ENCODE assay signal across 8 cellular contexts in genomic region chr6:40999498-41000070, GRCh38. TPM values are rescaled to one million over a fixed set of nuclear protein-coding genes. Genes with fewer than 3 reads are reported as not detected.
DNase-seq lines count a peak whose midpoint lies in the region; ATAC-seq, FAIRE-seq and TF ChIP-seq lines count a peak whose summit lies in the region.

No MANE protein-coding gene starts in this region.

- no peak overlapping the region for H3K4me2 ChIP-seq in fibroblast of lung (ENCODE audit: extremely low read depth, insufficient read depth, low read length)
- no peak overlapping the region for H3K4me2 ChIP-seq in PC-9

- H3K4me3 Mint-ChIP-seq in activated CD4-positive, alpha-beta T cell treated with anti-CD3 and anti-CD28 coated beads, Interleukin-2, amount 10 ng/mL, durations not matched to agents 7 days and 5 days, result no peak overlapping the region

- POLR2A ChIA-PET in PC-9 (lab: Charles Lee; ENCODE audit: unreplicated experiment), result no interaction called here
- POLR2A ChIA-PET in activated CD4-positive, alpha-beta T cell treated with anti-CD3 and anti-CD28 coated beads, Interleukin-2, amount 10 ng/mL, durations not matched to agents 7 days and 5 days (lab: Charles Lee), result no interaction called here

- H3K4me1 Mint-ChIP-seq in activated CD4-positive, alpha-beta T cell treated with anti-CD3 and anti-CD28 coated beads, Interleukin-2, amount 10 ng/mL, durations not matched to agents 7 days and 5 days, result no peaks in the 10 kb centered on the region

- ATAC-seq in pancreas (peak; percentile 30 to 64 (median 56)), GM18870 (IDR thresholded peaks at IDR 0.05; ENCODE audit: unreplicated experiment) (no peak)

- H3K27ac ChIP-seq in Peyer's patch (no peak overlapping the region), fibroblast of lung (ENCODE audit: insufficient read depth, low read length) (no peak overlapping the region), pancreas (peak overlapping the region; percentile 79 to 91 (median 89)), PC-9 (no peak overlapping the region)

- H3K4me1 ChIP-seq in Peyer's patch (peaks cover 0 to 19% (median 0%) of the 10 kb centered on the region in 4 donors), fibroblast of lung (ENCODE audit: control insufficient read depth, extremely low read depth, insufficient read depth, low read length) (peaks cover 5% of the 10 kb centered on the region), pancreas (peaks cover 47 to 61% (median 52%) of the 10 kb centered on the region in 3 donors), PC-9 (replicated peaks; ENCODE audit: insufficient read depth) (peaks cover 30% of the 10 kb centered on the region)

- H3K27me3 ChIP-seq in Peyer's patch (no peaks in the 10 kb centered on the region), fibroblast of lung (ENCODE audit: control insufficient read depth, insufficient read depth, low read length) (peaks cover 5% of the 10 kb centered on the region), pancreas (no peaks in the 10 kb centered on the region), PC-9 (ENCODE audit: insufficient read depth, low read depth) (peaks cover under 1% of the 10 kb centered on the region; the same call in 1 of the 2 replicates)

- intact Hi-C loops in pancreas (cut with DNase I) (no loop called here), PC-9 (cut with micrococcal nuclease; ENCODE audit: unreplicated experiment) (no loop called here)

- H4K20me1 ChIP-seq in fibroblast of lung (ENCODE audit: control insufficient read depth, extremely low read depth, insufficient read depth, low read length) (no peaks in the 10 kb centered on the region), PC-9 (ENCODE audit: insufficient read depth) (no peaks in the 10 kb centered on the region)

- H3K27me3 Mint-ChIP-seq in activated CD4-positive, alpha-beta T cell treated with anti-CD3 and anti-CD28 coated beads, Interleukin-2, amount 10 ng/mL, durations not matched to agents 7 days and 5 days, result peaks cover 41% of the 10 kb centered on the region

- no peak for TF ChIP-seq POLR2A in Peyer's patch (IDR thresholded peaks at IDR 0.05)

- no peaks in the 10 kb centered on the region for H3K9me3 Mint-ChIP-seq in activated CD4-positive, alpha-beta T cell treated with anti-CD3 and anti-CD28 coated beads, Interleukin-2, amount 10 ng/mL, durations not matched to agents 7 days and 5 days

- BruUV-seq in PC-9 (replicated peaks; lab: Mats Ljungman, UMichigan), result no TSS peak

- peak; percentile 38 for TF ChIP-seq CTCF in AG09319 (IDR thresholded peaks at IDR 0.05; ENCODE audit: low read depth, low read length)
- peak; percentile 44 for TF ChIP-seq CTCF in GM13976 (IDR thresholded peaks at IDR 0.05; ENCODE audit: borderline replicate concordance, control extremely low read depth, extremely low read depth, insufficient read depth, missing control alignments)
- TF ChIP-seq CTCF in Peyer's patch (IDR thresholded peaks at IDR 0.05), result peak in 2 of 6 experiments; percentile 18 to 22
- TF ChIP-seq CTCF in fibroblast of lung (conservative IDR thresholded peaks at IDR 0.05 in 1 of 2, IDR thresholded peaks at IDR 0.05 in 1 of 2; ENCODE audit: low read depth in 1 of 2, low read length in 2 of 2), result peak; percentile 33 to 48
- TF ChIP-seq CTCF in pancreas (IDR thresholded peaks at IDR 0.05), result peak in 2 of 4 donors; percentile 21 to 22
- TF ChIP-seq CTCF in PC-9 (conservative IDR thresholded peaks at IDR 0.05), result no peak

- in situ Hi-C loops in GM13976 (cut with MboI; ENCODE audit: low sequenced_read_pairs, unreplicated experiment), result no loop called here

- H3K9me3 ChIP-seq in Peyer's patch, result no peaks in the 10 kb centered on the region
- H3K9me3 ChIP-seq in fibroblast of lung (ENCODE audit: control insufficient read depth, insufficient read depth, low read depth, low read length), result no peaks in the 10 kb centered on the region
- H3K9me3 ChIP-seq in pancreas, result no peaks in the 10 kb centered on the region
- H3K9me3 ChIP-seq in PC-9 (ENCODE audit: insufficient read depth, low read depth), result no peaks in the 10 kb centered on the region

- no peak for FAIRE-seq in pancreas (lab: Jason Lieb, UNC)

- H3K36me3 ChIP-seq in Peyer's patch (no peaks in the 10 kb centered on the region), fibroblast of lung (ENCODE audit: control insufficient read depth, insufficient read depth, low read length) (no peaks in the 10 kb centered on the region), pancreas (no peaks in the 10 kb centered on the region), PC-9 (ENCODE audit: low read depth) (no peaks in the 10 kb centered on the region)

- no peaks in the 10 kb centered on the region for H3K79me2 ChIP-seq in fibroblast of lung (ENCODE audit: control insufficient read depth, insufficient read depth, low read length)
- H3K79me2 ChIP-seq in PC-9 (ENCODE audit: low read depth), result no peaks in the 10 kb centered on the region

- CTCF ChIA-PET in PC-9 (lab: Charles Lee), result interaction anchor here (1.1 kb wide), 2 partner anchors 43 to 88 kb away, joined by 3 to 5 read pairs; partner anchors contain the start of gene TSPO2
- CTCF ChIA-PET in activated CD4-positive, alpha-beta T cell treated with anti-CD3 and anti-CD28 coated beads, Interleukin-2, amount 10 ng/mL, durations not matched to agents 7 days and 5 days (lab: Charles Lee), result interaction anchor here (1.1 kb wide), 1 partner anchor 12 kb away, joined by 3 read pairs; no protein-coding TSS in a partner anchor

- H2AFZ ChIP-seq in fibroblast of lung (ENCODE audit: low read length), result no peak overlapping the region
- no peak overlapping the region for H2AFZ ChIP-seq in PC-9

- H3K4me3 ChIP-seq in Peyer's patch (no peak overlapping the region), fibroblast of lung (replicated peaks in 1 of 4; ENCODE audit: control extremely low read depth in 1 of 4, insufficient read depth in 1 of 4, low read depth in 3 of 4, low read length in 4 of 4) (no peak overlapping the region), pancreas (no peak overlapping the region), PC-9 (no peak overlapping the region)

- no peaks in the 10 kb centered on the region for H3K9me2 ChIP-seq in PC-9 (ENCODE audit: insufficient read depth)

- 55 to 62% methylated on average over 5 of the region's 5 CpGs for WGBS in pancreas, 2 donors

- no peaks in the 10 kb centered on the region for H3K36me3 Mint-ChIP-seq in activated CD4-positive, alpha-beta T cell treated with anti-CD3 and anti-CD28 coated beads, Interleukin-2, amount 10 ng/mL, durations not matched to agents 7 days and 5 days (ENCODE audit: low read depth)

- H3F3A ChIP-seq in PC-9 (ENCODE audit: insufficient read depth, low read depth), result peaks cover 23% of the 10 kb centered on the region

- no peak overlapping the region for H3K9ac ChIP-seq in fibroblast of lung (ENCODE audit: insufficient read depth, low read length)

- DNase-seq in AG09319 (ENCODE audit: extremely low read depth, low read depth), result no peak
- peak; percentile 49 for DNase-seq in GM13976 (ENCODE audit: low spot score)
- DNase-seq in Peyer's patch, result peak in 2 of 3 donors; percentile 29 to 64
- DNase-seq in fibroblast of lung (ENCODE audit: low read depth in 2 of 2), result peak; percentile 40 to 47
- DNase-seq in pancreas, result peak in 4 of 6 donors; percentile 67 to 82 (median 74)
- no peak for DNase-seq in PC-9
- DNase-seq in activated CD4-positive, alpha-beta T cell treated with anti-CD3 and anti-CD28 coated beads, Interleukin-2, amount 10 ng/mL, durations not matched to agents 7 days and 5 days, result no peak

- no peak overlapping the region for H3K27ac Mint-ChIP-seq in activated CD4-positive, alpha-beta T cell treated with anti-CD3 and anti-CD28 coated beads, Interleukin-2, amount 10 ng/mL, durations not matched to agents 7 days and 5 days

RNA-seq across cellular contexts. Expression of gene UNC5CL, which starts 39.4 kb away (rescaled TPM):
- total RNA-seq in Peyer's patch (10 to 100 TPM in 3 of 4 donors, 1 to 10 TPM in 1; 8.3 to 34.6 (median 28.4) TPM), fibroblast of lung (0.17 and 0.26 TPM in 2 replicates), pancreas (10 to 100 TPM in 5 of 6 donors, 1 to 10 TPM in 1; 7.2 to 37.6 (median 12.0) TPM), PC-9 (2021) (1.7 and 2.1 TPM in 2 replicates)
- polyA plus RNA-seq in fibroblast of lung (0.01 TPM in 1 of 2 replicates, not detected in the other), pancreas (10 to 100 TPM; 37.0 to 40.6 TPM)
- not detected in 2 replicates for polyA plus RNA-seq in fibroblast of lung (2012)
- not detected in 2 replicates for polyA minus RNA-seq in fibroblast of lung (ENCODE audit: low replicate concordance)
- total RNA-seq in activated CD4-positive, alpha-beta T cell treated with anti-CD3 and anti-CD28 coated beads, Interleukin-2, amount 10 ng/mL, durations not matched to agents 7 days and 5 days, result 1 to 10 TPM; 1.1 to 1.6 TPM

RNA-seq across cellular contexts. Expression of gene TSPO2, which starts 42.7 kb away (rescaled TPM):
- total RNA-seq in Peyer's patch (not detected), fibroblast of lung (not detected in 2 replicates), pancreas (under 1 TPM in 1 of 6 donors, not detected in 5; 0.28 TPM), PC-9 (2021) (not detected in 2 replicates)
- polyA plus RNA-seq in fibroblast of lung (not detected in 2 replicates), pancreas (under 1 TPM; 0.12 to 0.42 TPM)
- polyA plus RNA-seq in fibroblast of lung (2012), result not detected in 2 replicates
- not detected in 2 replicates for polyA minus RNA-seq in fibroblast of lung (ENCODE audit: low replicate concordance)
- total RNA-seq in activated CD4-positive, alpha-beta T cell treated with anti-CD3 and anti-CD28 coated beads, Interleukin-2, amount 10 ng/mL, durations not matched to agents 7 days and 5 days, result not detected

RNA-seq across cellular contexts. Expression of gene APOBEC2, which starts 53.4 kb away (rescaled TPM):
- 1 to 10 TPM in 1 of 4 donors, not detected in 3; 1.1 TPM for total RNA-seq in Peyer's patch
- total RNA-seq in fibroblast of lung, result not detected in 2 replicates
- not detected in 2 replicates for polyA plus RNA-seq in fibroblast of lung
- not detected in 2 replicates for polyA plus RNA-seq in fibroblast of lung (2012)
- polyA minus RNA-seq in fibroblast of lung (ENCODE audit: low replicate concordance), result not detected in 2 replicates
- total RNA-seq in pancreas, result 10 to 100 TPM in 1 of 6 donors, 1 to 10 TPM in 5; 2.7 to 13.2 (median 8.6) TPM
- polyA plus RNA-seq in pancreas, result 10 to 100 TPM in 1 of 2 donors, 1 to 10 TPM in 1; 6.6 to 29.6 TPM
- not detected in 2 replicates for total RNA-seq in PC-9 (2021)
- not detected for total RNA-seq in activated CD4-positive, alpha-beta T cell treated with anti-CD3 and anti-CD28 coated beads, Interleukin-2, amount 10 ng/mL, durations not matched to agents 7 days and 5 days

Comparison
In these comparisons a context has a peak if more than half of its experiments do, and no peak if none do; other contexts are left out.
1. DNase-seq: peak in GM13976 (single experiment), Peyer's patch (2 of 3), fibroblast of lung (2 of 2) and pancreas (4 of 6); none in AG09319 (single experiment), PC-9 (0 of 2) and activated CD4-positive, alpha-beta T cell treated with anti-CD3 and anti-CD28 coated beads, Interleukin-2, amount 10 ng/mL, durations not matched to agents 7 days and 5 days (single experiment).
2. H3K27ac ChIP-seq: peak in pancreas (4 of 4); none in Peyer's patch (0 of 4), fibroblast of lung (single experiment) and PC-9 (single experiment).